1 cellular context compared by ENCODE assay signal in the genomic region with DNA sequence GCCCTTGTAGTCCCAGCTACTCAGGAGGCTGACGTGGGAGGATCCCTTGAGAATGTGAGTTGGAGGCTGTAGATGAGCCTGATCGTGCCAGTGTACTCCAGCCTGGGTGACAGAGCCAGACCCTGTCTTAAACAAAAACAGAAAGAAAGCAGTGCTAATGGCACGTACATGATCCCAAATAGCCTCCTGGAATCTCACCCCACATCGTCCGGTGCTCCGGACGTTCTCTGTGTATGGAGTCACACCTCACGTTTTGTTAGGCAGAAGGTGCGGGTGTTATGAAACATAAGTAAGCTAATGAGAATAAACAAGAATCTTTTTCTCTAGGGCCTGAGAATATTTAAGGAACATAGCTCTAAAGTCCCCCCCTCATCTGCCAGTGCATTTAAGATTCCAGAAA.
TF ChIP-seq lines count a peak whose summit lies in the region.

No MANE protein-coding gene starts in this region.

TF ChIP-seq in SK-N-SH, 30 proteins besides CTCF, POLR2A, EP300 and RAD21 (continued from another document):
- TF ChIP-seq NFIC (IDR thresholded peaks at IDR 0.05; ENCODE audit: borderline replicate concordance) (no peak), REST (IDR thresholded peaks at IDR 0.05; ENCODE audit: low read depth, low read length) (no peak), NRF1 (IDR thresholded peaks at IDR 0.05; ENCODE audit: low read depth, low read length) (no peak), GATA2 (CRISPR knock-in tag; IDR thresholded peaks at IDR 0.05) (no peak), PBX3 (IDR thresholded peaks at IDR 0.05) (no peak), ELF1 (IDR thresholded peaks at IDR 0.05) (no peak), TCF12 (IDR thresholded peaks at IDR 0.05) (no peak), TEAD4 (IDR thresholded peaks at IDR 0.05; ENCODE audit: borderline replicate concordance, insufficient read depth) (no peak), JUND (IDR thresholded peaks at IDR 0.05) (no peak), MXI1 (IDR thresholded peaks at IDR 0.05; ENCODE audit: low read depth, low read length) (no peak), USF2 (IDR thresholded peaks at IDR 0.05; ENCODE audit: borderline replicate concordance, low read depth, low read length) (no peak), YY1 (IDR thresholded peaks at IDR 0.05; ENCODE audit: low read depth) (no peak)
- TF ChIP-seq, protein P1, sequence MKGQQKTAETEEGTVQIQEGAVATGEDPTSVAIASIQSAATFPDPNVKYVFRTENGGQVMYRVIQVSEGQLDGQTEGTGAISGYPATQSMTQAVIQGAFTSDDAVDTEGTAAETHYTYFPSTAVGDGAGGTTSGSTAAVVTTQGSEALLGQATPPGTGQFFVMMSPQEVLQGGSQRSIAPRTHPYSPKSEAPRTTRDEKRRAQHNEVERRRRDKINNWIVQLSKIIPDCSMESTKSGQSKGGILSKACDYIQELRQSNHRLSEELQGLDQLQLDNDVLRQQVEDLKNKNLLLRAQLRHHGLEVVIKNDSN (IDR thresholded peaks at IDR 0.05; ENCODE audit: borderline replicate concordance, low read depth), result no peak
